ENCODE assay signal across 8 cellular contexts in the genomic region with DNA sequence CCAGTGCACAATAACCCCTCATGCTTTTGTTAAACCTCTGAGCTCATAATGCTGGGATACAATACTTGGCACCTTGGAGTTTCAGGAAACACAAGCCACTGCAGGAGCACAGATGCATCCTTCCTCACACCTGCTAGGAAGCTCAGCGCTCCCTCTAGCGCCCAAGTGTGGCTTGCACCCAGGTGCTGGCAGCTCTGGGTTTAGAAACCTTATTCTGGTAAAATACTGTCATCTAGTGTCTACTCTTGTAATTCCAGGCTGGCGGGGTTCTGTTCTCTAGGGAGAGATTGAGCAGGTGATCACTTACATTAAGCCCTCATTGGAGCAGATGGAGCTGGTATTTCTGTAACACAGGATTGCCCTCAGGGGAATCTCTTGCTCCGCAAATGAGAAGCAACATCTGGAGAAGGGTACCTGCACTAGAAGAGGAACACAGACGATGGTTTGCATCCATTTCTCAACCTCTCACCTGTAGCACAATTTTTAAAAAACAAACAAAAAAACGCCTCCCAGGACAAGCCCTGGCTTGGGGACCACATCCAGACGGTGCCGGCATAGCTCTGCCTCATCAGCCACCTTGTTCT. TPM values are rescaled to one million over a fixed set of nuclear protein-coding genes. Genes with fewer than 3 reads are reported as not detected.
DNase-seq lines count a peak whose midpoint lies in the region; ATAC-seq and TF ChIP-seq lines count a peak whose summit lies in the region.

No MANE protein-coding gene starts in this region.

- TF ChIP-seq CTCF in GM10266 (IDR thresholded peaks at IDR 0.05; ENCODE audit: control insufficient read depth, insufficient read depth, low read depth, missing control alignments), result peak; percentile 96
- TF ChIP-seq CTCF in lower lobe of right lung (IDR thresholded peaks at IDR 0.05), result peak; percentile 96

- no peak overlapping the region for H3K27ac ChIP-seq in lower lobe of right lung

- H3K4me1 ChIP-seq in lower lobe of right lung, result peaks cover 4% of the 10 kb centered on the region

- peaks cover 15% of the 10 kb centered on the region for H3K27me3 ChIP-seq in lower lobe of right lung (ENCODE audit: low read depth)

- H3K9me3 ChIP-seq in lower lobe of right lung, result no peaks in the 10 kb centered on the region

- intact Hi-C loops in lower lobe of right lung (cut with DNase I), result loop anchor here (5.0 kb wide), 1 partner anchor 164 kb away; no protein-coding TSS in a partner anchor

- no peak overlapping the region for H3K4me3 ChIP-seq in lower lobe of right lung

- no peaks in the 10 kb centered on the region for H3K36me3 ChIP-seq in lower lobe of right lung

- ATAC-seq in HG03354 (IDR thresholded peaks at IDR 0.05; ENCODE audit: poor library complexity, severe bottlenecking, unreplicated experiment) (peak; percentile 83), lower lobe of right lung (peak; percentile 93 to 94), HG03025 (IDR thresholded peaks at IDR 0.05; ENCODE audit: low FRiP score, unreplicated experiment) (no peak)

- peak; percentile 74 for DNase-seq in GM10266 (ENCODE audit: extremely low spot score)
- DNase-seq in NCI-H510A treated with DMSO at 0.1 percent for 48 hours (lab: John Stamatoyannopoulos, UW), result peak; percentile 25
- DNase-seq in activated CD4-positive, alpha-beta T cell treated with anti-CD3 and anti-CD28 coated beads, Interleukin-2, amount 50 U/mL, for 1 hour, result peak; percentile 48
- DNase-seq in effector CD4-positive, alpha-beta T cell, result peak; percentile 20
- peak; percentile 93 for DNase-seq in lower lobe of right lung
- peak; percentile 13 for DNase-seq in stimulated activated CD8-positive, alpha-beta memory T cell treated with anti-CD3 and anti-CD28 coated beads, Interleukin-12 subunit alpha, Interleukin-12 subunit beta, amount 100 ng/mL, for 4 hours (ENCODE audit: low read depth)

RNA-seq across cellular contexts. Expression of gene CCL1, which starts 1.5 kb away (rescaled TPM):
- total RNA-seq in lower lobe of right lung, result not detected

RNA-seq across cellular contexts. Expression of gene CCL13, which starts 5.3 kb away (rescaled TPM):
- 14.6 TPM for total RNA-seq in lower lobe of right lung

RNA-seq across cellular contexts. Expression of gene CCL8, which starts 42.3 kb away (rescaled TPM):
- total RNA-seq in lower lobe of right lung, result 1.6 TPM

Comparison
In these comparisons a context has a peak if more than half of its experiments do, and no peak if none do; other contexts are left out.
1. DNase-seq: peak in every context shown above with its lines; median percentile 93 in lower lobe of right lung; 74 in GM10266; 48 in activated CD4-positive, alpha-beta T cell treated with anti-CD3 and anti-CD28 coated beads, Interleukin-2, amount 50 U/mL, for 1 hour; 25 in NCI-H510A treated with DMSO at 0.1 percent for 48 hours; 20 in effector CD4-positive, alpha-beta T cell; 13 in stimulated activated CD8-positive, alpha-beta memory T cell treated with anti-CD3 and anti-CD28 coated beads, Interleukin-12 subunit alpha, Interleukin-12 subunit beta, amount 100 ng/mL, for 4 hours.